ENCODE assay signal across 8 cellular contexts in genomic region chr20:62063601-62063980, GRCh38. TPM values are rescaled to one million over a fixed set of nuclear protein-coding genes. Genes with fewer than 3 reads are reported as not detected.
DNase-seq lines count a peak whose midpoint lies in the region; ATAC-seq lines count a peak whose summit lies in the region.

No MANE protein-coding gene starts in this region.

- no peaks in the 10 kb centered on the region for H3K9me3 Mint-ChIP-seq in T-helper 1 cell treated with Interleukin-12 subunit alpha and Interleukin-12 subunit beta and Interleukin-4 antibody, amounts not matched to agents 30 μg/mL and 1 μg/mL, for 36 hours
- no peaks in the 10 kb centered on the region for H3K9me3 Mint-ChIP-seq in activated T-cell treated with anti-CD3 and anti-CD28 coated beads, Interleukin-2, amount 50 U/mL, for 72 hours
- H3K9me3 Mint-ChIP-seq in stimulated activated naive CD8-positive, alpha-beta T cell treated with anti-CD3 and anti-CD28 coated beads, Interleukin-15, amount 100 ng/mL, for 72 hours = no peaks in the 10 kb centered on the region

- H3K27me3 Mint-ChIP-seq in T-helper 1 cell treated with Interleukin-12 subunit alpha and Interleukin-12 subunit beta and Interleukin-4 antibody, amounts not matched to agents 30 μg/mL and 1 μg/mL, for 36 hours (ENCODE audit: low read depth) = peaks cover 3% of the 10 kb centered on the region
- H3K27me3 Mint-ChIP-seq in activated T-cell treated with anti-CD3 and anti-CD28 coated beads, Interleukin-2, amount 50 U/mL, for 72 hours (ENCODE audit: low read depth) = no peaks in the 10 kb centered on the region
- no peaks in the 10 kb centered on the region for H3K27me3 Mint-ChIP-seq in stimulated activated naive CD8-positive, alpha-beta T cell treated with anti-CD3 and anti-CD28 coated beads, Interleukin-15, amount 100 ng/mL, for 72 hours

- peak overlapping the region; percentile 72 for H3K4me3 Mint-ChIP-seq in T-helper 1 cell treated with Interleukin-12 subunit alpha and Interleukin-12 subunit beta and Interleukin-4 antibody, amounts not matched to agents 30 μg/mL and 1 μg/mL, for 36 hours
- H3K4me3 Mint-ChIP-seq in activated T-cell treated with anti-CD3 and anti-CD28 coated beads, Interleukin-2, amount 50 U/mL, for 72 hours = peak overlapping the region; percentile 46 to 75
- H3K4me3 Mint-ChIP-seq in stimulated activated naive CD8-positive, alpha-beta T cell treated with anti-CD3 and anti-CD28 coated beads, Interleukin-15, amount 100 ng/mL, for 72 hours = peak overlapping the region; percentile 67 to 73

- no peak overlapping the region for H3K27ac Mint-ChIP-seq in T-helper 1 cell treated with Interleukin-12 subunit alpha and Interleukin-12 subunit beta and Interleukin-4 antibody, amounts not matched to agents 30 μg/mL and 1 μg/mL, for 36 hours
- no peak overlapping the region for H3K27ac Mint-ChIP-seq in activated T-cell treated with anti-CD3 and anti-CD28 coated beads, Interleukin-2, amount 50 U/mL, for 72 hours
- H3K27ac Mint-ChIP-seq in stimulated activated naive CD8-positive, alpha-beta T cell treated with anti-CD3 and anti-CD28 coated beads, Interleukin-15, amount 100 ng/mL, for 72 hours = peak overlapping the region in 1 of 2 donors; percentile 63

- H3K4me3 ChIP-seq in iPS-11a (ENCODE audit: low read depth, low read length) = peak overlapping the region; percentile 27

- H3K36me3 Mint-ChIP-seq in T-helper 1 cell treated with Interleukin-12 subunit alpha and Interleukin-12 subunit beta and Interleukin-4 antibody, amounts not matched to agents 30 μg/mL and 1 μg/mL, for 36 hours (ENCODE audit: low read depth) = peaks cover 5% of the 10 kb centered on the region
- H3K36me3 Mint-ChIP-seq in activated T-cell treated with anti-CD3 and anti-CD28 coated beads, Interleukin-2, amount 50 U/mL, for 72 hours (ENCODE audit: insufficient read depth in 2 of 2) = no peaks in the 10 kb centered on the region

- DNase-seq in T-helper 1 cell (no peak), activated gamma-delta T cell (lab: John Stamatoyannopoulos, UW) (no peak), mesenteric fat pad (ENCODE audit: low spot score) (no peak), NOMO-1 (lab: John Stamatoyannopoulos, UW; ENCODE audit: unreplicated experiment in 2 of 2) (no peak)
- no peak for DNase-seq in activated T-cell treated with anti-CD3 and anti-CD28 coated beads, Interleukin-2, amount 50 U/mL, for 72 hours
- DNase-seq in stimulated activated naive CD8-positive, alpha-beta T cell treated with anti-CD3 and anti-CD28 coated beads, Interleukin-15, amount 100 ng/mL, for 72 hours = no peak

- no peak for ATAC-seq in activated T-cell treated with anti-CD3 and anti-CD28 coated beads, Interleukin-2, amount 50 U/mL, for 72 hours (replicated peaks in 1 of 2)
- ATAC-seq in stimulated activated naive CD8-positive, alpha-beta T cell treated with anti-CD3 and anti-CD28 coated beads, Interleukin-15, amount 100 ng/mL, for 72 hours = no peak

- H3K4me1 Mint-ChIP-seq in T-helper 1 cell treated with Interleukin-12 subunit alpha and Interleukin-12 subunit beta and Interleukin-4 antibody, amounts not matched to agents 30 μg/mL and 1 μg/mL, for 36 hours (ENCODE audit: low read depth) = peaks cover 27% of the 10 kb centered on the region
- H3K4me1 Mint-ChIP-seq in activated T-cell treated with anti-CD3 and anti-CD28 coated beads, Interleukin-2, amount 50 U/mL, for 72 hours (ENCODE audit: low read depth) = peaks cover 72% of the 10 kb centered on the region
- peaks cover 76% of the 10 kb centered on the region for H3K4me1 Mint-ChIP-seq in stimulated activated naive CD8-positive, alpha-beta T cell treated with anti-CD3 and anti-CD28 coated beads, Interleukin-15, amount 100 ng/mL, for 72 hours

RNA-seq across cellular contexts. Expression of gene TAF4, which starts 2.1 kb away (rescaled TPM):
- 10 to 100 TPM; 15.7 to 21.5 TPM for total RNA-seq in activated T-cell treated with anti-CD3 and anti-CD28 coated beads, Interleukin-2, amount 50 U/mL, for 72 hours
- total RNA-seq in mesenteric fat pad = 13.0 TPM

RNA-seq across cellular contexts. Expression of gene LSM14B, which starts 58.7 kb away (rescaled TPM):
- total RNA-seq in activated T-cell treated with anti-CD3 and anti-CD28 coated beads, Interleukin-2, amount 50 U/mL, for 72 hours = 10 to 100 TPM; 37.2 to 45.3 TPM
- 23.7 TPM for total RNA-seq in mesenteric fat pad
